Comparison of ENCODE assay signal across 8 cellular contexts in the genomic region with DNA sequence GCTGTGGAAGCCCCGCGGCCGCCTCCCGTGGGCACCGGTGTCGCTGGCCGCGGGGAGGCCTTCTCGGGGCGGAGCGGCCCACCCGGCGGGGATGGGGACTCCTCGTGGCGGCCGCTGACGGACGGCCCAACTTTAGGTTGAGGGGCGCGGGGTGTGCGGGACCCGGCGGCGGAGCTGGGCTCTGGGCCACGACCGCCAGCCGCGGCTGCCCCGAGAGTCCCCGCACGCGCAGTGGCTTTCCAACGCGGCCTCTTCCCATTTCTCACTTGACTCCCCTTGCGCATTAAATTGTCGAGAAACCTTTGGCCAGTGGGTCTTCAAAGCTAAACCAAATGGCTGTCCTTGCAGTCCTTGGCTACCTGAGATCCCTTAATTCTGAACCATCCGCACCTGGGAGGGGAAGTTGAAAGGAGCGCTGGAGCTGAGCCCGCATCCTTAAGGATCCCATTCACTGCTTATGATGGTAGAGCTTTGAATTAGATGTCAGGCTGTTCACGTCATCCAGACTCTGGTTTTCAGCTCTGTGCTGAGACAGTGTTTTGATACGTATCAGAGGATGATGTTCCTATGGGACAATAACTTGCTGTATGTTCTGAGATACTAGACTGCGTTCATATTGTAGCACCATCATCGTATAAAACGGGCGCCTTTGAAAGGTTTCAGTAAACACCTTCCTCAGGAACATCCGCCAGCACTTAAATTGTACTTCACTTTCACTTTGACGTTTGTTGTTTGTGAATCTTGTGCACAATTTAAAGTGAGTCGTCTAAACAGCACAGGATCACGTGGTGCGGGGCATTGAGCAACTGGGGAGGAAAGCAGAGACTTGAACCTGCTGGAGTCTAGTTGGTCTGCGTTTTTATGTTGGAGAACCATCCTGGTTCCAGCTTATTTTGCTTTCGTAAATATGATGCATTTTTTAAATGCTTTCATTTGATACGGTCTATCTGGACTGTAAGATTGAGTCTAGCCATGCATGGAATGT. TPM values are rescaled to one million over a fixed set of nuclear protein-coding genes. Genes with fewer than 3 reads are reported as not detected.
A peak's percentile ranks its signal among the peaks of the same experiment; 100 is the strongest.
DNase-seq lines count a peak whose midpoint lies in the region; ATAC-seq lines count a peak whose summit lies in the region.

No MANE protein-coding gene starts in this region.

- no peak for ATAC-seq in GM18873 (IDR thresholded peaks at IDR 0.05; ENCODE audit: low FRiP score, unreplicated experiment)

- no peaks in the 10 kb centered on the region for H3K36me3 ChIP-seq in HAP-1 (replicated peaks)

- H3K27me3 ChIP-seq in HAP-1 (ENCODE audit: low read depth) (no peaks in the 10 kb centered on the region), mononuclear cell (ENCODE audit: insufficient read depth, low read length) (no peaks in the 10 kb centered on the region)

- H3K4me3 ChIP-seq in HAP-1 (peak overlapping the region; percentile 38), mononuclear cell (ENCODE audit: low read length) (peak overlapping the region; percentile 54)

- in situ Hi-C loops in HAP-1 (cut with MboI; ENCODE audit: low sequenced_read_pairs) = no loop called here

- DNase-seq in GM04503 (ENCODE audit: low read depth) (peak; percentile 72), HAP-1 (ENCODE audit: low spot score in 2 of 2) (peak; percentile 36 to 48), NCI-H2227 treated with DMSO at 0.1 percent for 48 hours (lab: John Stamatoyannopoulos, UW) (peak; percentile 60), activated T-cell treated with anti-CD3 and anti-CD28 coated beads for 1 hour (ENCODE audit: low read depth) (peak; percentile 38), epidermal melanocyte (ENCODE audit: insufficient read length, low spot score) (peak; percentile 38)
- DNase-seq in stimulated activated CD8-positive, alpha-beta memory T cell treated with anti-CD3 and anti-CD28 coated beads, Interleukin-4, amount 100 ng/mL, for 24 hours (ENCODE audit: low read depth) = peak; percentile 41

- peaks cover 22% of the 10 kb centered on the region for H3K4me1 ChIP-seq in HAP-1
- H3K4me1 ChIP-seq in mononuclear cell (ENCODE audit: insufficient read depth, low read length) = peaks cover 34% of the 10 kb centered on the region

- no peaks in the 10 kb centered on the region for H3K9me3 ChIP-seq in HAP-1
- no peaks in the 10 kb centered on the region for H3K9me3 ChIP-seq in mononuclear cell (ENCODE audit: low read depth, low read length)

RNA-seq across cellular contexts. Expression of a gene that starts 0.9 kb away (rescaled TPM):
- total RNA-seq in mononuclear cell = 71.7 TPM

RNA-seq across cellular contexts. Expression of a gene that starts 41.8 kb away (rescaled TPM):
- under 0.01 TPM for total RNA-seq in mononuclear cell
